Comparison of ENCODE assay signal across 8 cellular contexts in genomic region chr20:1895674-1896496, GRCh38. TPM values are rescaled to one million over a fixed set of nuclear protein-coding genes. Genes with fewer than 3 reads are reported as not detected.
DNase-seq lines count a peak whose midpoint lies in the region; ATAC-seq and TF ChIP-seq lines count a peak whose summit lies in the region.

No MANE protein-coding gene starts in this region.

- peaks cover 3% of the 10 kb centered on the region; the same call in 1 of the 2 replicates for H3K9me1 ChIP-seq in IMR-90 (ENCODE audit: insufficient read depth, low read length)

- H4K8ac ChIP-seq in IMR-90 (ENCODE audit: low read depth in 2 of 2, low read length in 2 of 2) = peak overlapping the region; percentile 44 to 74; a peak in 3 of 4 replicates

- peak overlapping the region; percentile 83 for H3K4me3 ChIP-seq in ACC112 (ENCODE audit: low read depth, low read length)
- H3K4me3 ChIP-seq in IMR-90 (ENCODE audit: insufficient read depth, low read depth, low read length) = peak overlapping the region; percentile 77
- peak overlapping the region; percentile 52 for H3K4me3 ChIP-seq in lower leg skin (ENCODE audit: low read depth, poor library complexity, severe bottlenecking)
- peak overlapping the region; percentile 49 to 89 (median 72) for H3K4me3 ChIP-seq in tibial nerve

- no peak for TF ChIP-seq EP300 in tibial nerve (IDR thresholded peaks at IDR 0.05)

- CTCF ChIA-PET in IMR-90 (lab: Yijun Ruan, JAX) = interaction anchor here (1.0 kb wide), 1 partner anchor 94 kb away, joined by 6 read pairs; no protein-coding TSS in a partner anchor

- H3K23ac ChIP-seq in IMR-90 (ENCODE audit: low read depth, low read length) = peak overlapping the region; percentile 95

- peak overlapping the region; percentile 44 for H3K18ac ChIP-seq in IMR-90 (ENCODE audit: low read depth, low read length)

- no TSS peak for BruUV-seq in IMR-90 (replicated peaks; lab: Mats Ljungman, UMichigan)

- H3K79me1 ChIP-seq in IMR-90 (ENCODE audit: low read depth in 1 of 2, low read length in 2 of 2) = peaks cover 39 to 62% of the 10 kb centered on the region in 2 experiments

- no peaks in the 10 kb centered on the region for H3K9me3 ChIP-seq in IMR-90 (ENCODE audit: control insufficient read depth, insufficient read depth, low read length)
- H3K9me3 ChIP-seq in tibial nerve = no peaks in the 10 kb centered on the region

- peak overlapping the region; percentile 94 for H2AK5ac ChIP-seq in IMR-90 (ENCODE audit: low read depth, low read length)

- no peak for TF ChIP-seq RAD21 in IMR-90 (IDR thresholded peaks at IDR 0.05; ENCODE audit: low read length)

- H3K27me3 ChIP-seq in ACC112 (ENCODE audit: insufficient read depth, low read length) (no peaks in the 10 kb centered on the region), IMR-90 (ENCODE audit: control insufficient read depth, insufficient read depth, low read length) (no peaks in the 10 kb centered on the region), tibial nerve (no peaks in the 10 kb centered on the region)

- POLR2A ChIA-PET in IMR-90 (lab: Charles Lee; ENCODE audit: unreplicated experiment) = interaction anchor here (0.5 kb wide), 1 partner anchor 9 kb away, joined by 13 read pairs; no protein-coding TSS in a partner anchor

- no peak overlapping the region for H2BK20ac ChIP-seq in IMR-90 (ENCODE audit: low read depth, low read length)

- H3K4me1 ChIP-seq in ACC112 (ENCODE audit: control insufficient read depth, insufficient read depth, low read length, unreplicated experiment) (peaks cover 8% of the 10 kb centered on the region), IMR-90 (ENCODE audit: control insufficient read depth, insufficient read depth, low read length) (peaks cover 22% of the 10 kb centered on the region), tibial nerve (peaks cover 0 to 73% (median 24%) of the 10 kb centered on the region in 4 donors)

- peak overlapping the region; percentile 54; the same call in 1 of the 2 replicates for H2BK120ac ChIP-seq in IMR-90 (ENCODE audit: low read depth, low read length)

- TF ChIP-seq POLR2A in IMR-90 (IDR thresholded peaks at IDR 0.05; ENCODE audit: low read depth, low read length) = no peak
- TF ChIP-seq POLR2A in lower leg skin (IDR thresholded peaks at IDR 0.05) = no peak
- TF ChIP-seq POLR2A in tibial nerve (IDR thresholded peaks at IDR 0.05) = no peak

- TF ChIP-seq CTCF in IMR-90 (conservative IDR thresholded peaks at IDR 0.05; ENCODE audit: low read depth, low read length) = no peak
- no peak for TF ChIP-seq CTCF in lower leg skin (IDR thresholded peaks at IDR 0.05)
- no peak for TF ChIP-seq CTCF in tibial nerve (IDR thresholded peaks at IDR 0.05)

- peaks cover 82% of the 10 kb centered on the region for H3K27me3 Mint-ChIP-seq in central memory CD8-positive, alpha-beta T cell

- in situ Hi-C loops in IMR-90 (cut with MboI; ENCODE audit: low sequenced_read_pairs) = no loop called here

- ATAC-seq in IMR-90 (ENCODE audit: low read depth) = peak; percentile 6
- ATAC-seq in central memory CD8-positive, alpha-beta T cell (replicated peaks; ENCODE audit: extremely low read depth, poor library complexity, severe bottlenecking) = no peak

- peak overlapping the region; percentile 91 for H2AK9ac ChIP-seq in IMR-90 (replicated peaks; ENCODE audit: low read depth, low read length, poor library complexity)

- peak overlapping the region; percentile 70 for H4K91ac ChIP-seq in IMR-90 (ENCODE audit: insufficient read depth, low read depth, low read length)

- dilution Hi-C loops in IMR-90 (cut with HindIII; ENCODE audit: low sequenced_read_pairs, unreplicated experiment) = no loop called here

- H3K27ac Mint-ChIP-seq in central memory CD8-positive, alpha-beta T cell (ENCODE audit: low read depth) = no peak overlapping the region

- intact Hi-C loops in IMR-90 (cut with micrococcal nuclease) (loop anchor here (1.0 to 5.0 kb wide), 2 partner anchors 94 to 134 kb away; no protein-coding TSS in a partner anchor), lower leg skin (cut with DNase I; ENCODE audit: low total_unique reads) (no loop called here)

- 14% methylated on average over 14 of the region's 24 CpGs; no CpG with 5 or more reads in 1 of the 2 experiments for WGBS in IMR-90 (ENCODE audit: extremely low coverage in 2 of 2, insufficient read length in 1 of 2), 2 experiments
- 8 to 14% methylated on average over 23 of the region's 24 CpGs for WGBS in lower leg skin, 2 donors
- 23 to 25% methylated on average over 21 to 23 of the region's 24 CpGs for WGBS in tibial nerve, 2 donors

- no peaks in the 10 kb centered on the region for H3K79me2 ChIP-seq in ACC112 (ENCODE audit: control insufficient read depth, insufficient read depth, low read length, unreplicated experiment)

- DNase-seq in IMR-90 = no peak
- no peak for DNase-seq in central memory CD8-positive, alpha-beta T cell (ENCODE audit: low spot score in 2 of 2)
- DNase-seq in lower leg skin (ENCODE audit: low spot score in 2 of 2) = peak; percentile 46 to 92
- DNase-seq in tibial nerve (ENCODE audit: low spot score in 2 of 2) = no peak
- DNase-seq in NCI-H1930 (lab: John Stamatoyannopoulos, UW) = no peak
- no peak for DNase-seq in cerebellar nuclear complex (lab: John Stamatoyannopoulos, UW)
- no peak for DNase-seq in activated CD4-positive, CD25-positive, alpha-beta regulatory T cell (lab: John Stamatoyannopoulos, UW)

- peak overlapping the region; percentile 73; the same call in 1 of the 3 replicates for H2BK15ac ChIP-seq in IMR-90 (ENCODE audit: low read depth, low read length)

- H3K9ac ChIP-seq in IMR-90 (ENCODE audit: low read depth, low read length) = peak overlapping the region; percentile 98

- H2BK5ac ChIP-seq in IMR-90 (ENCODE audit: low read depth, low read length, poor library complexity, severe bottlenecking) = peak overlapping the region; percentile 78

- peak overlapping the region; percentile 86 for H3K56ac ChIP-seq in IMR-90 (ENCODE audit: extremely low read depth, insufficient read depth, low read length)

- no peak overlapping the region for H4K5ac ChIP-seq in IMR-90 (ENCODE audit: low read depth, low read length)

- H3K36me3 ChIP-seq in ACC112 (ENCODE audit: insufficient read depth, low read length) (no peaks in the 10 kb centered on the region), IMR-90 (ENCODE audit: control insufficient read depth, insufficient read depth, low read length) (peaks cover 3% of the 10 kb centered on the region), tibial nerve (no peaks in the 10 kb centered on the region)

- H3K4me2 ChIP-seq in IMR-90 (ENCODE audit: low read depth, low read length) = peak overlapping the region; percentile 94

- H3K4ac ChIP-seq in IMR-90 (ENCODE audit: low read depth, low read length) = peak overlapping the region; percentile 80

- H3K36me3 Mint-ChIP-seq in central memory CD8-positive, alpha-beta T cell (ENCODE audit: insufficient read depth) = peaks cover 2% of the 10 kb centered on the region

- peak overlapping the region; percentile 68 for H3K4me3 Mint-ChIP-seq in central memory CD8-positive, alpha-beta T cell

- H2AFZ ChIP-seq in ACC112 (ENCODE audit: low read length, unreplicated experiment) = peak overlapping the region; percentile 53
- H2AFZ ChIP-seq in IMR-90 (replicated peaks; ENCODE audit: low read length, poor library complexity) = peak overlapping the region; percentile 88

- no peak overlapping the region for H3K27ac ChIP-seq in ACC112 (ENCODE audit: low read depth, low read length)
- H3K27ac ChIP-seq in IMR-90 (ENCODE audit: insufficient read depth, low read length) = peak overlapping the region; percentile 90
- peak overlapping the region; percentile 79 to 96 (median 92) for H3K27ac ChIP-seq in tibial nerve

- H3K9me3 Mint-ChIP-seq in central memory CD8-positive, alpha-beta T cell = no peaks in the 10 kb centered on the region

- peaks cover 17% of the 10 kb centered on the region for H4K20me1 ChIP-seq in IMR-90 (ENCODE audit: insufficient read depth, low read length)

- peak overlapping the region; percentile 88 for H3K14ac ChIP-seq in IMR-90 (replicated peaks; ENCODE audit: low read depth, low read length)

- H3K4me1 Mint-ChIP-seq in central memory CD8-positive, alpha-beta T cell = peaks cover 5% of the 10 kb centered on the region

TF ChIP-seq in IMR-90, 13 proteins besides CTCF, POLR2A, EP300 and RAD21 (continues in another document):
- TF ChIP-seq FOS (IDR thresholded peaks at IDR 0.05; ENCODE audit: low read depth, low read length) (no peak), MAFK (IDR thresholded peaks at IDR 0.05; ENCODE audit: low read depth, low read length) (no peak), SMC3 (IDR thresholded peaks at IDR 0.05; ENCODE audit: low read depth, low read length) (no peak), NFE2L2 (IDR thresholded peaks at IDR 0.05; ENCODE audit: low read depth, low read length) (no peak), BHLHE40 (IDR thresholded peaks at IDR 0.05; ENCODE audit: low read depth, low read length) (no peak), MAZ (IDR thresholded peaks at IDR 0.05; ENCODE audit: borderline replicate concordance, low read depth, low read length) (no peak), RFX5 (IDR thresholded peaks at IDR 0.05; ENCODE audit: low read depth, low read length) (no peak), RCOR1 (IDR thresholded peaks at IDR 0.05; ENCODE audit: insufficient replicate concordance, low read length) (no peak), CHD1 (IDR thresholded peaks at IDR 0.05; ENCODE audit: low read depth, low read length) (no peak)
- TF ChIP-seq, protein P1, sequence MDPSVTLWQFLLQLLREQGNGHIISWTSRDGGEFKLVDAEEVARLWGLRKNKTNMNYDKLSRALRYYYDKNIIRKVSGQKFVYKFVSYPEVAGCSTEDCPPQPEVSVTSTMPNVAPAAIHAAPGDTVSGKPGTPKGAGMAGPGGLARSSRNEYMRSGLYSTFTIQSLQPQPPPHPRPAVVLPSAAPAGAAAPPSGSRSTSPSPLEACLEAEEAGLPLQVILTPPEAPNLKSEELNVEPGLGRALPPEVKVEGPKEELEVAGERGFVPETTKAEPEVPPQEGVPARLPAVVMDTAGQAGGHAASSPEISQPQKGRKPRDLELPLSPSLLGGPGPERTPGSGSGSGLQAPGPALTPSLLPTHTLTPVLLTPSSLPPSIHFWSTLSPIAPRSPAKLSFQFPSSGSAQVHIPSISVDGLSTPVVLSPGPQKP (IDR thresholded peaks at IDR 0.05; ENCODE audit: borderline replicate concordance, low read depth, low read length) = no peak
- TF ChIP-seq, protein P2, sequence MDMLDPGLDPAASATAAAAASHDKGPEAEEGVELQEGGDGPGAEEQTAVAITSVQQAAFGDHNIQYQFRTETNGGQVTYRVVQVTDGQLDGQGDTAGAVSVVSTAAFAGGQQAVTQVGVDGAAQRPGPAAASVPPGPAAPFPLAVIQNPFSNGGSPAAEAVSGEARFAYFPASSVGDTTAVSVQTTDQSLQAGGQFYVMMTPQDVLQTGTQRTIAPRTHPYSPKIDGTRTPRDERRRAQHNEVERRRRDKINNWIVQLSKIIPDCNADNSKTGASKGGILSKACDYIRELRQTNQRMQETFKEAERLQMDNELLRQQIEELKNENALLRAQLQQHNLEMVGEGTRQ (IDR thresholded peaks at IDR 0.05; ENCODE audit: low read depth, low read length) = no peak

RNA-seq across cellular contexts. Expression of gene SIRPA, which starts 0.7 kb away (rescaled TPM):
- total RNA-seq in IMR-90 (2012; rRNA removed) = 9.7 and 9.9 TPM in 2 replicates
- 37.2 and 40.2 TPM in 2 replicates for polyA plus RNA-seq in IMR-90 (2012; rRNA removed)
- 25.7 and 34.3 TPM in 2 replicates for polyA plus RNA-seq in IMR-90 (2012; cell fraction: cytosol; rRNA removed)
- polyA plus RNA-seq in IMR-90 (2012; cell fraction: nucleus; rRNA removed; ENCODE audit: low replicate concordance) = 30.5 and 36.1 TPM in 2 replicates
- 10 to 100 TPM; 29.3 to 55.0 (median 44.1) TPM for total RNA-seq in lower leg skin
- total RNA-seq in tibial nerve = 10 to 100 TPM; 31.7 to 53.0 (median 41.1) TPM

Comparison
In these comparisons a context has a peak if more than half of its experiments do, and no peak if none do; other contexts are left out.
1. DNase-seq: peak in lower leg skin (2 of 2); none in IMR-90 (single experiment), central memory CD8-positive, alpha-beta T cell (0 of 2), tibial nerve (0 of 2), NCI-H1930 (0 of 2), cerebellar nuclear complex (0 of 2) and activated CD4-positive, CD25-positive, alpha-beta regulatory T cell (0 of 4).
2. Peak in every context shown above with its lines, with median percentiles within 50 percentile points of each other: H3K4me3 ChIP-seq.